Comparison of ENCODE assay signal across 31 cellular contexts in genomic region chr12:67751376-67751928, GRCh38.
A peak's percentile ranks its signal among the peaks of the same experiment; 100 is the strongest.
DNase-seq lines count a peak whose midpoint lies in the region; TF ChIP-seq lines count a peak whose summit lies in the region.
"Had no signal": no experiment of that assay in that cellular context is flagged by ENCODE, and none has a peak within 500 bp of the region (broad histone marks: within the 10 kb centered on the region; RNA-seq: fewer than 3 reads in every experiment).

No MANE protein-coding gene starts in this region.

- H3K4me1 ChIP-seq in ACC112 (ENCODE audit: control insufficient read depth, insufficient read depth, low read length, unreplicated experiment) (peaks cover 25% of the 10 kb centered on the region), esophagus muscularis mucosa (peaks cover 21 to 35% (median 32%) of the 10 kb centered on the region in 4 donors)
- H3K4me1 ChIP-seq: BE2C, tibial nerve had no signal

- WGBS in esophagus muscularis mucosa: 51% methylated on average over 6 of the region's 6 CpGs

- H3K4me3 ChIP-seq in ACC112 (ENCODE audit: low read depth, low read length) (no peak overlapping the region), esophagus muscularis mucosa (no peak overlapping the region)
- H3K4me3 ChIP-seq: cardiac muscle cell, GM23248, heart right ventricle, Peyer's patch, tibial nerve had no signal

- peak overlapping the region; percentile 75 for H3K27ac Mint-ChIP-seq in mesothelial cell of epicardium
- no peak overlapping the region for H3K27ac Mint-ChIP-seq in activated CD4-positive, alpha-beta memory T cell treated with anti-CD3 and anti-CD28 coated beads for 36 hours
- H3K27ac Mint-ChIP-seq: activated naive CD8-positive, alpha-beta T cell; CD8-positive, alpha-beta T cell; endodermal cell had no signal

- TF ChIP-seq EP300 in esophagus muscularis mucosa (IDR thresholded peaks at IDR 0.05): no peak

- H3K4me1 Mint-ChIP-seq in mesothelial cell of epicardium: peaks cover 2% of the 10 kb centered on the region
- H3K4me1 Mint-ChIP-seq in activated CD4-positive, alpha-beta memory T cell treated with anti-CD3 and anti-CD28 coated beads for 36 hours (ENCODE audit: low read depth): peaks cover 12% of the 10 kb centered on the region

- no peak for TF ChIP-seq POLR2A in esophagus muscularis mucosa (IDR thresholded peaks at IDR 0.05; ENCODE audit: low read depth)

- H3K27me3 ChIP-seq in ACC112 (ENCODE audit: insufficient read depth, low read length): no peaks in the 10 kb centered on the region
- H3K27me3 ChIP-seq in esophagus muscularis mucosa: no peaks in the 10 kb centered on the region
- H3K27me3 ChIP-seq: BE2C, cardiac muscle cell, heart right ventricle, neutrophil, Peyer's patch, tibial nerve had no signal

- H3K79me2 ChIP-seq in ACC112 (ENCODE audit: control insufficient read depth, insufficient read depth, low read length, unreplicated experiment): no peaks in the 10 kb centered on the region

- H3K36me3 Mint-ChIP-seq in mesothelial cell of epicardium: no peaks in the 10 kb centered on the region
- H3K36me3 Mint-ChIP-seq in activated CD4-positive, alpha-beta memory T cell treated with anti-CD3 and anti-CD28 coated beads for 36 hours: no peaks in the 10 kb centered on the region
- H3K36me3 Mint-ChIP-seq: CD8-positive, alpha-beta T cell had no signal

- intact Hi-C loops in esophagus muscularis mucosa (cut with DNase I): no loop called here
- intact Hi-C loops in activated CD4-positive, alpha-beta memory T cell treated with anti-CD3 and anti-CD28 coated beads for 36 hours (cut with micrococcal nuclease): no loop called here

- TF ChIP-seq CTCF in esophagus muscularis mucosa (IDR thresholded peaks at IDR 0.05) (no peak), mesothelial cell of epicardium (IDR thresholded peaks at IDR 0.05; ENCODE audit: unreplicated experiment) (no peak)

- peak overlapping the region; percentile 64 for H2AFZ ChIP-seq in ACC112 (ENCODE audit: low read length, unreplicated experiment)
- H2AFZ ChIP-seq: GM23248 had no signal

- no peaks in the 10 kb centered on the region for H3K36me3 ChIP-seq in ACC112 (ENCODE audit: insufficient read depth, low read length)
- no peaks in the 10 kb centered on the region for H3K36me3 ChIP-seq in esophagus muscularis mucosa
- H3K36me3 ChIP-seq: BE2C, cardiac muscle cell, heart right ventricle, neutrophil, Peyer's patch, tibial nerve had no signal

- DNase-seq in ELR (ENCODE audit: low read depth) (peak; percentile 35), esophagus muscularis mucosa (ENCODE audit: extremely low spot score) (peak; percentile 34), mesothelial cell of epicardium (ENCODE audit: low spot score in 2 of 2, unreplicated experiment in 2 of 2) (no peak), DMS53 treated with DMSO at 0.1 percent for 48 hours (lab: John Stamatoyannopoulos, UW; ENCODE audit: unreplicated experiment) (no peak), NCI-H2227 (lab: John Stamatoyannopoulos, UW; ENCODE audit: unreplicated experiment) (no peak), kidney glomerular epithelial cell (lab: John Stamatoyannopoulos, UW) (no peak)
- no peak for DNase-seq in activated CD4-positive, alpha-beta memory T cell treated with anti-CD3 and anti-CD28 coated beads for 36 hours
- DNase-seq: activated CD4-positive, alpha-beta T cell treated with anti-CD3 and anti-CD28 coated beads for 4 hours; activated T-cell treated with anti-CD3 and anti-CD28 coated beads for 4 hours; anterior cingulate cortex; BE2C; CD8-positive, alpha-beta T cell; dermis blood vessel endothelial cell; endodermal cell; foreskin melanocyte; GF-D8; heart right ventricle; left colon; NCI-H2107; NCI-H446 treated with DMSO at 0.1 percent for 48 hours; NCI-H774; Peyer's patch; posterior cingulate gyrus; SHP77; stimulated activated CD4-positive, alpha-beta T cell treated with anti-CD3 and anti-CD28 coated beads, Interleukin-4, amount 100 ng/mL, for 4 hours had no signal

- CTCF ChIA-PET in activated CD4-positive, alpha-beta memory T cell treated with anti-CD3 and anti-CD28 coated beads for 36 hours (lab: Charles Lee): no interaction called here

- no peaks in the 10 kb centered on the region for H3K27me3 Mint-ChIP-seq in mesothelial cell of epicardium (ENCODE audit: low read depth)
- H3K27me3 Mint-ChIP-seq in activated CD4-positive, alpha-beta memory T cell treated with anti-CD3 and anti-CD28 coated beads for 36 hours: no peaks in the 10 kb centered on the region
- H3K27me3 Mint-ChIP-seq: activated naive CD8-positive, alpha-beta T cell had no signal

- no peaks in the 10 kb centered on the region for H3K9me3 ChIP-seq in esophagus muscularis mucosa
- H3K9me3 ChIP-seq: BE2C, heart right ventricle, neutrophil, Peyer's patch, tibial nerve had no signal

- POLR2A ChIA-PET in activated CD4-positive, alpha-beta memory T cell treated with anti-CD3 and anti-CD28 coated beads for 36 hours (lab: Charles Lee): no interaction called here

- H3K27ac ChIP-seq in ACC112 (ENCODE audit: low read depth, low read length) (no peak overlapping the region), esophagus muscularis mucosa (replicated peaks in 1 of 4) (no peak overlapping the region)
- H3K27ac ChIP-seq: cardiac muscle cell, GM23248, heart right ventricle, neutrophil, Peyer's patch, tibial nerve had no signal

- no peak overlapping the region for H3K4me3 Mint-ChIP-seq in mesothelial cell of epicardium
- H3K4me3 Mint-ChIP-seq in activated CD4-positive, alpha-beta memory T cell treated with anti-CD3 and anti-CD28 coated beads for 36 hours: no peak overlapping the region
- H3K4me3 Mint-ChIP-seq: activated naive CD8-positive, alpha-beta T cell; CD8-positive, alpha-beta T cell; endodermal cell had no signal

- H3K9me3 Mint-ChIP-seq in mesothelial cell of epicardium: no peaks in the 10 kb centered on the region
- no peaks in the 10 kb centered on the region for H3K9me3 Mint-ChIP-seq in activated CD4-positive, alpha-beta memory T cell treated with anti-CD3 and anti-CD28 coated beads for 36 hours
- H3K9me3 Mint-ChIP-seq: CD8-positive, alpha-beta T cell had no signal

Comparison
In these comparisons a context has a peak if more than half of its experiments do, and no peak if none do; other contexts are left out.
1. DNase-seq: peak in ELR (single experiment) and esophagus muscularis mucosa (single experiment); none in mesothelial cell of epicardium (0 of 2), activated CD4-positive, alpha-beta memory T cell treated with anti-CD3 and anti-CD28 coated beads for 36 hours (single experiment), DMS53 treated with DMSO at 0.1 percent for 48 hours (single experiment), NCI-H2227 (single experiment) and kidney glomerular epithelial cell (single experiment).